Comparison of ENCODE assay signal across 8 cellular contexts in genomic region chr2:198374375-198375072, GRCh38.
A peak's percentile ranks its signal among the peaks of the same experiment; 100 is the strongest.
DNase-seq lines count a peak whose midpoint lies in the region; ATAC-seq and TF ChIP-seq lines count a peak whose summit lies in the region.

No MANE protein-coding gene starts in this region.

- H3K4me3 ChIP-seq in A673 (ENCODE audit: low read depth, low read length, poor library complexity, severe bottlenecking), result no peak overlapping the region

- no peaks in the 10 kb centered on the region for H3K4me1 ChIP-seq in A673 (ENCODE audit: insufficient read depth, low read length, poor library complexity, severe bottlenecking)

- no TSS peak for BruUV-seq in A673 (replicated peaks; lab: Mats Ljungman, UMichigan)

- ATAC-seq in HG03139 (IDR thresholded peaks at IDR 0.05; ENCODE audit: unreplicated experiment), result no peak
- ATAC-seq in GM18502 (IDR thresholded peaks at IDR 0.05; ENCODE audit: poor library complexity, unreplicated experiment), result no peak

- H3K27ac ChIP-seq in A673 (ENCODE audit: low read depth, low read length, poor library complexity, severe bottlenecking) (no peak overlapping the region), VCaP (no peak overlapping the region)

- no peaks in the 10 kb centered on the region for H3K9me3 ChIP-seq in A673 (ENCODE audit: low read depth, low read length, poor library complexity, severe bottlenecking)

- peak; percentile 87 for TF ChIP-seq CTCF in A673 (conservative IDR thresholded peaks at IDR 0.05; ENCODE audit: low read depth, low read length)
- peak; percentile 63 for TF ChIP-seq CTCF in VCaP (conservative IDR thresholded peaks at IDR 0.05)

- intact Hi-C loops in A673 (cut with micrococcal nuclease; ENCODE audit: unreplicated experiment) (loop anchor here (2.0 to 10.0 kb wide), 2 partner anchors 1114 to 1370 kb away; no protein-coding TSS in a partner anchor), head of caudate nucleus (cut with DNase I) (no loop called here)

- CTCF ChIA-PET in A673 (lab: Charles Lee), result interaction anchor here (0.6 to 1.4 kb wide), 3 partner anchors 14 to 1114 kb away, joined by 3 to 5 read pairs (median 5); no protein-coding TSS in a partner anchor

- H3K27me3 ChIP-seq in A673 (replicated peaks; ENCODE audit: insufficient read depth, low read depth, low read length, poor library complexity), result no peaks in the 10 kb centered on the region

- no peaks in the 10 kb centered on the region for H3K36me3 ChIP-seq in A673 (ENCODE audit: insufficient read depth, low read length, poor library complexity, severe bottlenecking)

- POLR2A ChIA-PET in A673 (lab: Charles Lee; ENCODE audit: low non-redundant PET), result no interaction called here

- peak; percentile 67 for DNase-seq in A673 (ENCODE audit: low spot score)
- peak; percentile 34 for DNase-seq in GDM1 (lab: John Stamatoyannopoulos, UW)
- peak; percentile 74 for DNase-seq in NCI-H1694 treated with DMSO at 0.1 percent for 48 hours (lab: John Stamatoyannopoulos, UW)
- DNase-seq in head of caudate nucleus, result peak in 38 of 42 donors; percentile 6 to 78 (median 53)
- DNase-seq in stimulated activated CD4-positive, alpha-beta T cell treated with anti-CD3 and anti-CD28 coated beads, Interleukin-2, amount 100 ng/mL, for 48 hours, result peak; percentile 16 to 23

Comparison
In these comparisons a context has a peak if more than half of its experiments do, and no peak if none do; other contexts are left out.
1. DNase-seq: peak in every context shown above with its lines; median percentile 74 in NCI-H1694 treated with DMSO at 0.1 percent for 48 hours; 67 in A673; 53 in head of caudate nucleus; 34 in GDM1; 20 in stimulated activated CD4-positive, alpha-beta T cell treated with anti-CD3 and anti-CD28 coated beads, Interleukin-2, amount 100 ng/mL, for 48 hours.